Comparison of ENCODE assay signal across 13 cellular contexts in genomic region chr12:104751024-104751570, GRCh38.
A peak's percentile ranks its signal among the peaks of the same experiment; 100 is the strongest.
DNase-seq lines count a peak whose midpoint lies in the region; ATAC-seq lines count a peak whose summit lies in the region.
"Had no signal": no experiment of that assay in that cellular context is flagged by ENCODE, and none has a peak within 500 bp of the region (broad histone marks: within the 10 kb centered on the region; RNA-seq: fewer than 3 reads in every experiment).

No MANE protein-coding gene starts in this region.

- no peak overlapping the region for H3K4me3 ChIP-seq in thymus (ENCODE audit: low read length)
- H3K4me3 ChIP-seq: adrenal gland, left ventricle myocardium inferior had no signal

- H3K27ac Mint-ChIP-seq in activated CD8-positive, alpha-beta memory T cell treated with anti-CD3 and anti-CD28 coated beads, Interleukin-2, amount 10 ng/mL, durations not matched to agents 7 days and 5 days, result no peak overlapping the region
- H3K27ac Mint-ChIP-seq in activated T-helper 2 cell treated with anti-CD3 and anti-CD28 coated beads, Interferon-gamma antibody, Interleukin-2, Interleukin-4, amounts not matched to agents 10 μg/mL and 5 μg/mL and 100 μg/mL, durations not matched to agents 14 hours and 24 hours and 36 hours, result no peak overlapping the region
- H3K27ac Mint-ChIP-seq: activated CD8-positive, alpha-beta T cell treated with anti-CD3 and anti-CD28 coated beads, Interleukin-2, amount 10 ng/mL, durations not matched to agents 7 days and 5 days had no signal

- H3K9me3 ChIP-seq in thymus (ENCODE audit: control insufficient read depth), result no peaks in the 10 kb centered on the region
- H3K9me3 ChIP-seq: adrenal gland, left ventricle myocardium inferior had no signal

- 56% methylated on average over 2 of the region's 2 CpGs for WGBS in thymus

- H3K4me1 ChIP-seq in thymus (ENCODE audit: control insufficient read depth, insufficient read depth, low read length), result peaks cover 49% of the 10 kb centered on the region

- peak overlapping the region; percentile 77 for H3K27ac ChIP-seq in thymus (ENCODE audit: low read depth)
- H3K27ac ChIP-seq: adrenal gland, left ventricle myocardium inferior had no signal

- H3K27me3 Mint-ChIP-seq in activated CD8-positive, alpha-beta memory T cell treated with anti-CD3 and anti-CD28 coated beads, Interleukin-2, amount 10 ng/mL, durations not matched to agents 7 days and 5 days, result no peaks in the 10 kb centered on the region
- H3K27me3 Mint-ChIP-seq in activated T-helper 2 cell treated with anti-CD3 and anti-CD28 coated beads, Interferon-gamma antibody, Interleukin-2, Interleukin-4, amounts not matched to agents 10 μg/mL and 5 μg/mL and 100 μg/mL, durations not matched to agents 14 hours and 24 hours and 36 hours (ENCODE audit: low read depth), result no peaks in the 10 kb centered on the region

- H3K4me3 Mint-ChIP-seq in activated CD8-positive, alpha-beta memory T cell treated with anti-CD3 and anti-CD28 coated beads, Interleukin-2, amount 10 ng/mL, durations not matched to agents 7 days and 5 days, result no peak overlapping the region
- no peak overlapping the region for H3K4me3 Mint-ChIP-seq in activated T-helper 2 cell treated with anti-CD3 and anti-CD28 coated beads, Interferon-gamma antibody, Interleukin-2, Interleukin-4, amounts not matched to agents 10 μg/mL and 5 μg/mL and 100 μg/mL, durations not matched to agents 14 hours and 24 hours and 36 hours (ENCODE audit: low read depth)
- H3K4me3 Mint-ChIP-seq: activated CD8-positive, alpha-beta T cell treated with anti-CD3 and anti-CD28 coated beads, Interleukin-2, amount 10 ng/mL, durations not matched to agents 7 days and 5 days had no signal

- no peaks in the 10 kb centered on the region for H3K27me3 ChIP-seq in thymus (ENCODE audit: control insufficient read depth, insufficient read depth)
- H3K27me3 ChIP-seq: adrenal gland had no signal

- H3K4me1 Mint-ChIP-seq in activated CD8-positive, alpha-beta memory T cell treated with anti-CD3 and anti-CD28 coated beads, Interleukin-2, amount 10 ng/mL, durations not matched to agents 7 days and 5 days, result peaks cover 31% of the 10 kb centered on the region
- peaks cover 30% of the 10 kb centered on the region for H3K4me1 Mint-ChIP-seq in activated T-helper 2 cell treated with anti-CD3 and anti-CD28 coated beads, Interferon-gamma antibody, Interleukin-2, Interleukin-4, amounts not matched to agents 10 μg/mL and 5 μg/mL and 100 μg/mL, durations not matched to agents 14 hours and 24 hours and 36 hours (ENCODE audit: low read depth)

- H3K36me3 Mint-ChIP-seq in activated CD8-positive, alpha-beta memory T cell treated with anti-CD3 and anti-CD28 coated beads, Interleukin-2, amount 10 ng/mL, durations not matched to agents 7 days and 5 days, result peaks cover 18% of the 10 kb centered on the region
- H3K36me3 Mint-ChIP-seq in activated T-helper 2 cell treated with anti-CD3 and anti-CD28 coated beads, Interferon-gamma antibody, Interleukin-2, Interleukin-4, amounts not matched to agents 10 μg/mL and 5 μg/mL and 100 μg/mL, durations not matched to agents 14 hours and 24 hours and 36 hours (ENCODE audit: low read depth), result peaks cover 25% of the 10 kb centered on the region

- CTCF ChIA-PET in activated CD8-positive, alpha-beta memory T cell treated with anti-CD3 and anti-CD28 coated beads, Interleukin-2, amount 10 ng/mL, durations not matched to agents 7 days and 5 days (lab: Charles Lee), result no interaction called here

- intact Hi-C loops in activated T-helper 2 cell treated with anti-CD3 and anti-CD28 coated beads, Interferon-gamma antibody, Interleukin-2, Interleukin-4, amounts not matched to agents 10 μg/mL and 5 μg/mL and 100 μg/mL, durations not matched to agents 14 hours and 24 hours and 36 hours (cut with micrococcal nuclease), result no loop called here

- H3K36me3 ChIP-seq in thymus (ENCODE audit: control insufficient read depth, insufficient read depth), result peaks cover 5% of the 10 kb centered on the region
- H3K36me3 ChIP-seq: adrenal gland, left ventricle myocardium inferior had no signal

- no peak for ATAC-seq in activated CD8-positive, alpha-beta memory T cell treated with anti-CD3 and anti-CD28 coated beads, Interleukin-2, amount 10 ng/mL, durations not matched to agents 7 days and 5 days
- peak; percentile 14 for ATAC-seq in HG02884 (IDR thresholded peaks at IDR 0.05; ENCODE audit: unreplicated experiment)
- ATAC-seq: activated CD8-positive, alpha-beta T cell treated with anti-CD3 and anti-CD28 coated beads, Interleukin-2, amount 10 ng/mL, durations not matched to agents 7 days and 5 days had no signal

- peak; percentile 7 for DNase-seq in activated CD8-positive, alpha-beta memory T cell treated with anti-CD3 and anti-CD28 coated beads, Interleukin-2, amount 10 ng/mL, durations not matched to agents 7 days and 5 days
- no peak for DNase-seq in activated CD8-positive, alpha-beta memory T cell treated with anti-CD3 and anti-CD28 coated beads, Interleukin-2, amount 50 U/mL, for 48 hours
- peak; percentile 82 to 90 for DNase-seq in NCI-H526 (lab: John Stamatoyannopoulos, UW)
- DNase-seq in activated T-helper 2 cell treated with anti-CD3 and anti-CD28 coated beads, Interferon-gamma antibody, Interleukin-2, Interleukin-4, amounts not matched to agents 10 μg/mL and 5 μg/mL and 100 μg/mL, durations not matched to agents 14 hours and 24 hours and 36 hours (ENCODE audit: low spot score), result no peak
- no peak for DNase-seq in T1000 (lab: John Stamatoyannopoulos, UW)
- DNase-seq in HCEC 1CT, result no peak
- DNase-seq: activated CD8-positive, alpha-beta T cell treated with anti-CD3 and anti-CD28 coated beads, Interleukin-2, amount 10 ng/mL, durations not matched to agents 7 days and 5 days; left ventricle myocardium inferior; NCI-H2081 treated with DMSO at 0.1 percent for 48 hours; stimulated activated CD4-positive, alpha-beta T cell treated with anti-CD3 and anti-CD28 coated beads, Interleukin-2, amount 100 ng/mL, for 48 hours had no signal

- H3K9me3 Mint-ChIP-seq in activated CD8-positive, alpha-beta memory T cell treated with anti-CD3 and anti-CD28 coated beads, Interleukin-2, amount 10 ng/mL, durations not matched to agents 7 days and 5 days (ENCODE audit: low read depth), result no peaks in the 10 kb centered on the region
- H3K9me3 Mint-ChIP-seq in activated T-helper 2 cell treated with anti-CD3 and anti-CD28 coated beads, Interferon-gamma antibody, Interleukin-2, Interleukin-4, amounts not matched to agents 10 μg/mL and 5 μg/mL and 100 μg/mL, durations not matched to agents 14 hours and 24 hours and 36 hours, result no peaks in the 10 kb centered on the region

Comparison
In these comparisons a context has a peak if more than half of its experiments do, and no peak if none do; other contexts are left out.
1. DNase-seq: peak in activated CD8-positive, alpha-beta memory T cell treated with anti-CD3 and anti-CD28 coated beads, Interleukin-2, amount 10 ng/mL, durations not matched to agents 7 days and 5 days (single experiment) and NCI-H526 (2 of 2); none in activated CD8-positive, alpha-beta memory T cell treated with anti-CD3 and anti-CD28 coated beads, Interleukin-2, amount 50 U/mL, for 48 hours (single experiment), activated T-helper 2 cell treated with anti-CD3 and anti-CD28 coated beads, Interferon-gamma antibody, Interleukin-2, Interleukin-4, amounts not matched to agents 10 μg/mL and 5 μg/mL and 100 μg/mL, durations not matched to agents 14 hours and 24 hours and 36 hours (single experiment), T1000 (single experiment) and HCEC 1CT (single experiment).